8 cellular contexts compared by ENCODE assay signal in genomic region chr9:34522971-34523797, GRCh38. TPM values are rescaled to one million over a fixed set of nuclear protein-coding genes. Genes with fewer than 3 reads are reported as not detected.
DNase-seq lines count a peak whose midpoint lies in the region; ATAC-seq, FAIRE-seq and TF ChIP-seq lines count a peak whose summit lies in the region.

Gene ENHO, minus strand, starts transcription at chr9:34522990. Its CDS starts 1,295 bp downstream, at chr9:34521695.

- H3K36me3 Mint-ChIP-seq in central memory CD8-positive, alpha-beta T cell (ENCODE audit: insufficient read depth) = peaks cover 3% of the 10 kb centered on the region

- peak within 1 kb of the TSS; percentile 66 for H3K4me3 Mint-ChIP-seq in central memory CD8-positive, alpha-beta T cell

- no peaks in the 10 kb centered on the region for H3K79me2 ChIP-seq in keratinocyte (ENCODE audit: control insufficient read depth, insufficient read depth, low read length)

- POLR2A ChIA-PET in A549 (lab: Yijun Ruan, JAX) = interaction anchor here (0.5 kb wide), 1 partner anchor 1674 kb away, joined by 3 read pairs; no protein-coding TSS in a partner anchor

- H3K9me1 ChIP-seq in keratinocyte (ENCODE audit: control insufficient read depth, extremely low read depth, insufficient read depth, low read length) = no peaks in the 10 kb centered on the region

- H2AFZ ChIP-seq in keratinocyte (ENCODE audit: control insufficient read depth, low read length) = peak within 1 kb of the TSS; percentile 63

- peak within 1 kb of the TSS; percentile 12 for H3K27ac Mint-ChIP-seq in central memory CD8-positive, alpha-beta T cell (ENCODE audit: low read depth)

- FAIRE-seq in A549 (lab: Jason Lieb, UNC) = no peak
- FAIRE-seq in keratinocyte (lab: Jason Lieb, UNC) = no peak

- no peaks in the 10 kb centered on the region for H3K36me3 ChIP-seq in keratinocyte (ENCODE audit: control insufficient read depth in 2 of 2, extremely low read depth in 1 of 2, insufficient read depth in 2 of 2, low read length in 2 of 2)

- ATAC-seq in A549 = peak; percentile 92 to 99
- peak; percentile 80 for ATAC-seq in GM18868 (IDR thresholded peaks at IDR 0.05; ENCODE audit: unreplicated experiment)
- peak; percentile 91 for ATAC-seq in HG03135 (IDR thresholded peaks at IDR 0.05; ENCODE audit: unreplicated experiment)
- peak; percentile 92 for ATAC-seq in central memory CD8-positive, alpha-beta T cell (replicated peaks; ENCODE audit: extremely low read depth, poor library complexity, severe bottlenecking)

- dilution Hi-C loops in keratinocyte (cut with MboI; ENCODE audit: extremely low pct_ligation_motif_present, low sequenced_read_pairs) = no loop called here

- H3K4me1 Mint-ChIP-seq in central memory CD8-positive, alpha-beta T cell = peaks cover 6% of the 10 kb centered on the region

- CTCF ChIA-PET in A549 (lab: Yijun Ruan, JAX) = interaction anchor here (0.6 to 2.6 kb wide), 8 partner anchors 10 to 69 kb away, joined by 3 to 18 read pairs (median 8); no protein-coding TSS in a partner anchor

- H3K9me3 ChIP-seq in A549 (no peaks in the 10 kb centered on the region), keratinocyte (ENCODE audit: control insufficient read depth, low read depth, low read length) (no peaks in the 10 kb centered on the region)

- peak; percentile 20; the same call in 1 of the 2 replicates for TF ChIP-seq POLR2A in A549 (IDR thresholded peaks at IDR 0.05; ENCODE audit: low read length)

- H3K27ac ChIP-seq in A549 (peak within 1 kb of the TSS; percentile 70 to 85), keratinocyte (ENCODE audit: control insufficient read depth, insufficient read depth, low read length) (no peak within 1 kb of the TSS)

- H3K4me2 ChIP-seq in A549 (peak within 1 kb of the TSS; percentile 92), keratinocyte (ENCODE audit: control insufficient read depth, extremely low read depth, insufficient read depth, low read depth, low read length) (peak within 1 kb of the TSS; percentile 82)

- no peak within 1 kb of the TSS for H3K9ac ChIP-seq in keratinocyte (ENCODE audit: control insufficient read depth, extremely low read depth, insufficient read depth, low read length)

- peak within 1 kb of the TSS; percentile 58 for H3K4me3 ChIP-seq in A549
- H3K4me3 ChIP-seq in keratinocyte (ENCODE audit: control insufficient read depth in 2 of 3, extremely low read depth in 1 of 3, insufficient read depth in 2 of 3, low read depth in 1 of 3, low read length in 3 of 3) = peak within 1 kb of the TSS; percentile 10 to 45 (median 44)

- TF ChIP-seq EP300 in A549 (IDR thresholded peaks at IDR 0.05) = no peak

- H3K27me3 Mint-ChIP-seq in central memory CD8-positive, alpha-beta T cell = no peaks in the 10 kb centered on the region

- H3K4me1 ChIP-seq in A549 (peaks cover 8% of the 10 kb centered on the region; the same call in 2 of the 3 replicates), keratinocyte (ENCODE audit: control insufficient read depth, extremely low read depth, insufficient read depth, low read length) (peaks cover 5% of the 10 kb centered on the region)

- peak; percentile 83 to 94 for DNase-seq in A549 (ENCODE audit: low read depth in 1 of 2, low spot score in 1 of 2)
- DNase-seq in NCI-H226 = peak; percentile 76
- peak; percentile 95 for DNase-seq in activated CD4-positive, CD25-positive, alpha-beta regulatory T cell treated with anti-CD3 and anti-CD28 coated beads, Interleukin-2, amount 50 U/mL, for 72 hours
- DNase-seq in central memory CD8-positive, alpha-beta T cell (ENCODE audit: low spot score in 2 of 2) = peak; percentile 87 to 94
- DNase-seq in keratinocyte (ENCODE audit: low read depth, low spot score) = no peak
- DNase-seq in stimulated activated CD4-positive, alpha-beta T cell treated with anti-CD3 and anti-CD28 coated beads, Interleukin-12 subunit alpha, Interleukin-12 subunit beta, amount 100 ng/mL, for 24 hours (ENCODE audit: low read depth in 2 of 2) = peak; percentile 80 to 84

- no peak for TF ChIP-seq CTCF in A549 (IDR thresholded peaks at IDR 0.05)
- no peak for TF ChIP-seq CTCF in keratinocyte (optimal IDR thresholded peaks at IDR 0.05 in 1 of 3, IDR thresholded peaks at IDR 0.05 in 1 of 3, conservative IDR thresholded peaks at IDR 0.05 in 1 of 3; ENCODE audit: extremely low read depth in 1 of 3, insufficient read depth in 2 of 3, low read length in 3 of 3)

- no peak for TF ChIP-seq RAD21 in A549 (conservative IDR thresholded peaks at IDR 0.05 in 1 of 2, IDR thresholded peaks at IDR 0.05 in 1 of 2)

- H4K20me1 ChIP-seq in keratinocyte (ENCODE audit: control insufficient read depth, extremely low read depth, insufficient read depth, low read length) = no peaks in the 10 kb centered on the region

- 70% methylated on average over 7 of the region's 63 CpGs for WGBS in A549 (ENCODE audit: missing lambda C conversion rate)

- H3K27me3 ChIP-seq in keratinocyte (ENCODE audit: control insufficient read depth, extremely low read depth, insufficient read depth, low read length) = peaks cover 20% of the 10 kb centered on the region

- no peaks in the 10 kb centered on the region for H3K9me3 Mint-ChIP-seq in central memory CD8-positive, alpha-beta T cell

TF ChIP-seq in A549, 52 proteins besides CTCF, POLR2A, EP300 and RAD21:
- TF ChIP-seq, protein P1, sequence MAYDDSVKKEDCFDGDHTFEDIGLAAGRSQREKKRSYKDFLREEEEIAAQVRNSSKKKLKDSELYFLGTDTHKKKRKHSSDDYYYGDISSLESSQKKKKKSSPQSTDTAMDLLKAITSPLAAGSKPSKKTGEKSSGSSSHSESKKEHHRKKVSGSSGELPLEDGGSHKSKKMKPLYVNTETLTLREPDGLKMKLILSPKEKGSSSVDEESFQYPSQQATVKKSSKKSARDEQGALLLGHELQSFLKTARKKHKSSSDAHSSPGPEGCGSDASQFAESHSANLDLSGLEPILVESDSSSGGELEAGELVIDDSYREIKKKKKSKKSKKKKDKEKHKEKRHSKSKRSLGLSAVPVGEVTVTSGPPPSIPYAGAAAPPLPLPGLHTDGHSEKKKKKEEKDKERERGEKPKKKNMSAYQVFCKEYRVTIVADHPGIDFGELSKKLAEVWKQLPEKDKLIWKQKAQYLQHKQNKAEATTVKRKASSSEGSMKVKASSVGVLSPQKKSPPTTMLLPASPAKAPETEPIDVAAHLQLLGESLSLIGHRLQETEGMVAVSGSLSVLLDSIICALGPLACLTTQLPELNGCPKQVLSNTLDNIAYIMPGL (CRISPR knock-in tag; IDR thresholded peaks at IDR 0.05; ENCODE audit: borderline replicate concordance) = no peak
- TF ChIP-seq EHMT2 (IDR thresholded peaks at IDR 0.05; ENCODE audit: low read depth) = no peak
- no peak for TF ChIP-seq SREBF2 (IDR thresholded peaks at IDR 0.05)
- TF ChIP-seq CEBPB (IDR thresholded peaks at IDR 0.05) = no peak
- no peak for TF ChIP-seq MAZ (IDR thresholded peaks at IDR 0.05; ENCODE audit: borderline replicate concordance, low read depth, low read length)
- TF ChIP-seq CBX8 (IDR thresholded peaks at IDR 0.05) = no peak
- TF ChIP-seq HES2 (IDR thresholded peaks at IDR 0.05) = no peak
- no peak for TF ChIP-seq RARB (CRISPR knock-in tag; IDR thresholded peaks at IDR 0.05)
- no peak for TF ChIP-seq HOXA7 (CRISPR knock-in tag; IDR thresholded peaks at IDR 0.05)
- peak; percentile 81 for TF ChIP-seq E2F6 (IDR thresholded peaks at IDR 0.05; ENCODE audit: borderline replicate concordance, low read depth)
- no peak for TF ChIP-seq KDM5A (IDR thresholded peaks at IDR 0.05)
- no peak for TF ChIP-seq TFCP2L1 (CRISPR knock-in tag; IDR thresholded peaks at IDR 0.05)
- TF ChIP-seq NR3C1 (IDR thresholded peaks at IDR 0.05) = no peak
- TF ChIP-seq, protein P2, sequence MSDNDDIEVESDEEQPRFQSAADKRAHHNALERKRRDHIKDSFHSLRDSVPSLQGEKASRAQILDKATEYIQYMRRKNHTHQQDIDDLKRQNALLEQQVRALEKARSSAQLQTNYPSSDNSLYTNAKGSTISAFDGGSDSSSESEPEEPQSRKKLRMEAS (IDR thresholded peaks at IDR 0.05) = peak; percentile 70

RNA-seq across cellular contexts. Expression of gene ENHO, which starts in this region (rescaled TPM):
- polyA plus RNA-seq in A549 (2011; rRNA removed) = 0.28 and 0.32 TPM in 2 replicates
- polyA plus RNA-seq in A549 (2012; cell fraction: cytosol; rRNA removed) = 1.4 TPM in 2 replicates
- polyA plus RNA-seq in A549 (2012; cell fraction: nucleus; rRNA removed) = 1.3 and 1.4 TPM in 2 replicates
- 1.3 to 1.9 TPM (median 1.7 TPM) in 3 replicates for polyA plus RNA-seq in A549 (2017; fragmentation: RNase III; extraction: RNeasy Plus Mini Kit Qiagen cat#74134 plus additional on column Dnase treatment)
- 0.39 TPM in 1 of 2 replicates, not detected in the other for polyA minus RNA-seq in A549 (2011; rRNA and poly(A)+ RNA removed)
- 0.06 TPM in 1 of 3 replicates, not detected in the others for polyA plus RNA-seq in keratinocyte
- not detected for polyA plus RNA-seq in keratinocyte (2011; ENCODE audit: low read depth)
- 0.06 TPM in 1 of 2 replicates, not detected in the other for polyA plus RNA-seq in keratinocyte (2011; cell fraction: cytosol; rRNA removed)
- not detected in 2 replicates for polyA plus RNA-seq in keratinocyte (2011; cell fraction: nucleus; rRNA removed)
- polyA plus RNA-seq in keratinocyte (2012; ENCODE audit: low replicate concordance) = not detected in 2 replicates
- polyA minus RNA-seq in keratinocyte = not detected in 3 replicates
- not detected for polyA minus RNA-seq in keratinocyte (2011; cell fraction: cytosol; rRNA and poly(A)+ RNA removed)
- polyA minus RNA-seq in keratinocyte (2011; cell fraction: nucleus; rRNA and poly(A)+ RNA removed) = not detected in 2 replicates
